Comparison of ENCODE assay signal across 9 cellular contexts in genomic region chr2:164764474-164764873, GRCh38.
"Had no signal": no experiment of that assay in that cellular context is flagged by ENCODE, and none has a peak within 500 bp of the region (broad histone marks: within the 10 kb centered on the region; RNA-seq: fewer than 3 reads in every experiment).

No MANE protein-coding gene starts in this region.

- H3K9ac ChIP-seq: GM23248 had no signal

- H3K27ac ChIP-seq: GM23248 had no signal

- H3K4me3 Mint-ChIP-seq: HFFc6 had no signal

- ATAC-seq: HCT116, K562 had no signal

- H3K27ac Mint-ChIP-seq: HFFc6 had no signal

- H3K36me3 ChIP-seq: HAP-1 had no signal

- H3K9me3 ChIP-seq: HAP-1 had no signal

- H3K4me3 ChIP-seq: GM23248, HAP-1, K562 had no signal

- DNase-seq: GM23248, GOT3, H7, KG1 had no signal

- FAIRE-seq: HTR-8/SVneo, K562 had no signal

- H2AFZ ChIP-seq: GM23248 had no signal

- H3K9me3 Mint-ChIP-seq: HFFc6 had no signal
